ENCODE assay signal across 1 cellular context in genomic region chr2:222927600-222927999, GRCh38.
TF ChIP-seq lines count a peak whose summit lies in the region.

No MANE protein-coding gene starts in this region.

TF ChIP-seq in H1, 55 proteins besides CTCF, POLR2A, EP300 and RAD21 (continued from another document):
- TF ChIP-seq CHD7 (IDR thresholded peaks at IDR 0.05; ENCODE audit: insufficient replicate concordance, low read length), result no peak
- TF ChIP-seq KDM1A (IDR thresholded peaks at IDR 0.05; ENCODE audit: borderline replicate concordance, low read length), result no peak
- no peak for TF ChIP-seq GABPA (IDR thresholded peaks at IDR 0.05; ENCODE audit: borderline replicate concordance, insufficient read depth, low read length)
- no peak for TF ChIP-seq TAF7 (optimal IDR thresholded peaks at IDR 0.05; ENCODE audit: borderline replicate concordance, low read depth, low read length)
- TF ChIP-seq RXRA (IDR thresholded peaks at IDR 0.05; ENCODE audit: insufficient read depth, low read depth, low read length), result no peak
- TF ChIP-seq MAFK (IDR thresholded peaks at IDR 0.05; ENCODE audit: low read depth, low read length), result no peak
- no peak for TF ChIP-seq RBBP5 (IDR thresholded peaks at IDR 0.05; ENCODE audit: borderline replicate concordance, low read depth, low read length)
- no peak for TF ChIP-seq ATF3 (IDR thresholded peaks at IDR 0.05; ENCODE audit: insufficient read depth, low read depth, low read length)
- TF ChIP-seq EZH2 (IDR thresholded peaks at IDR 0.05; ENCODE audit: low read depth, low read length, severe bottlenecking), result no peak
